Comparison of ENCODE assay signal across 2 cellular contexts in the genomic region with DNA sequence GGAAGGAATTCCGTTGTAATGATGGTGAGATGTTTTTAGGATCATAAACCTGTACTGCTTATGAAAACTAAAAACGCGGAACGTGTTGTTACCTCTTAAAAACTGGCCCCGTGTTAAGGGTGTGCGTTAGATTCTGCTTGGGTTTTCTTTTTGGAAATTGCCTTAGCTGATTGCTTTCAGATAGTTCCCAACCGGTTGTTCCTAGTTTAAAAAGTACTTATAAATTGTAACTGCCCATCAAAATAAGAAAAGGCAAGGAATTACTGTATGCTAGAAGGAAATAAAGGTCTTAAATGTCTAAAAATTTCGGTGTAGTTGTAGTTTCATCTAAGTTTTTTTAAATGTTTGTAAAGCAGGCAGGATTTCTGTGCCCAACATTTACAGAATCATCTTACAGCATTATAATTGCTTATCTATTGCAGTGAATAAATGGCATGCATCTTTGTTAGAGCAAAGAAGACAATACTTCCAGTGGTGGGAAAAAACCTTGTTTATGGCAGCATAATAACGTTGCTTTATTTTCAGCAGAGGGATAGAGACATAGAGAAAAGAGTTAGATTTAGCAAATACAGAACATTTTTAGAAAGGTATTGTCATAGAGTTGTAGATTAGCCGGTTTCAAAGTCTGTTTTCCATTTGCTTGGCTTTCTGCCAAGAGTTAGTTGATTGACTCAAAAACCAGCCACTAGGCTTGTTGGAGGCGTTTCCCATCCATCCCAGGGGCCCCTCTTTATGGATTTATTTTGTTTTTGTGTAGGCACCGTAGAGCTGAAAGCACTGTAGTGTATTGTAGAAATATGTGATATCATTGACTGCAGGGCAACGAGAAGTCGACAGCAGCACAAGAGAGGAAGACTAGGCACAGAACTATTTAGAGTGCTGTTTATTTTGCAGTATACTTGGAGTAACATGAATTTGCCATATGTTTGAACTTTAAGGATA.
TF ChIP-seq lines count a peak whose summit lies in the region.

No MANE protein-coding gene starts in this region.

TF ChIP-seq in GM23338, 12 proteins besides CTCF, POLR2A, EP300 and RAD21 (continues in another document):
- TF ChIP-seq EZH2 (IDR thresholded peaks at IDR 0.05; ENCODE audit: low read depth, unreplicated experiment): no peak
- TF ChIP-seq, protein P1, sequence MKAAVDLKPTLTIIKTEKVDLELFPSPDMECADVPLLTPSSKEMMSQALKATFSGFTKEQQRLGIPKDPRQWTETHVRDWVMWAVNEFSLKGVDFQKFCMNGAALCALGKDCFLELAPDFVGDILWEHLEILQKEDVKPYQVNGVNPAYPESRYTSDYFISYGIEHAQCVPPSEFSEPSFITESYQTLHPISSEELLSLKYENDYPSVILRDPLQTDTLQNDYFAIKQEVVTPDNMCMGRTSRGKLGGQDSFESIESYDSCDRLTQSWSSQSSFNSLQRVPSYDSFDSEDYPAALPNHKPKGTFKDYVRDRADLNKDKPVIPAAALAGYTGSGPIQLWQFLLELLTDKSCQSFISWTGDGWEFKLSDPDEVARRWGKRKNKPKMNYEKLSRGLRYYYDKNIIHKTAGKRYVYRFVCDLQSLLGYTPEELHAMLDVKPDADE (IDR thresholded peaks at IDR 0.05): no peak
- no peak for TF ChIP-seq EZH2phosphoT487 (IDR thresholded peaks at IDR 0.05; ENCODE audit: unreplicated experiment)
- TF ChIP-seq JUNB (IDR thresholded peaks at IDR 0.05; ENCODE audit: unreplicated experiment): no peak
- TF ChIP-seq NANOG (IDR thresholded peaks at IDR 0.05; ENCODE audit: borderline replicate concordance): no peak
- no peak for TF ChIP-seq STAT1 (IDR thresholded peaks at IDR 0.05; ENCODE audit: unreplicated experiment)
- no peak for TF ChIP-seq ZNF114 (CRISPR knock-in tag; IDR thresholded peaks at IDR 0.05)
- TF ChIP-seq, protein P2, sequence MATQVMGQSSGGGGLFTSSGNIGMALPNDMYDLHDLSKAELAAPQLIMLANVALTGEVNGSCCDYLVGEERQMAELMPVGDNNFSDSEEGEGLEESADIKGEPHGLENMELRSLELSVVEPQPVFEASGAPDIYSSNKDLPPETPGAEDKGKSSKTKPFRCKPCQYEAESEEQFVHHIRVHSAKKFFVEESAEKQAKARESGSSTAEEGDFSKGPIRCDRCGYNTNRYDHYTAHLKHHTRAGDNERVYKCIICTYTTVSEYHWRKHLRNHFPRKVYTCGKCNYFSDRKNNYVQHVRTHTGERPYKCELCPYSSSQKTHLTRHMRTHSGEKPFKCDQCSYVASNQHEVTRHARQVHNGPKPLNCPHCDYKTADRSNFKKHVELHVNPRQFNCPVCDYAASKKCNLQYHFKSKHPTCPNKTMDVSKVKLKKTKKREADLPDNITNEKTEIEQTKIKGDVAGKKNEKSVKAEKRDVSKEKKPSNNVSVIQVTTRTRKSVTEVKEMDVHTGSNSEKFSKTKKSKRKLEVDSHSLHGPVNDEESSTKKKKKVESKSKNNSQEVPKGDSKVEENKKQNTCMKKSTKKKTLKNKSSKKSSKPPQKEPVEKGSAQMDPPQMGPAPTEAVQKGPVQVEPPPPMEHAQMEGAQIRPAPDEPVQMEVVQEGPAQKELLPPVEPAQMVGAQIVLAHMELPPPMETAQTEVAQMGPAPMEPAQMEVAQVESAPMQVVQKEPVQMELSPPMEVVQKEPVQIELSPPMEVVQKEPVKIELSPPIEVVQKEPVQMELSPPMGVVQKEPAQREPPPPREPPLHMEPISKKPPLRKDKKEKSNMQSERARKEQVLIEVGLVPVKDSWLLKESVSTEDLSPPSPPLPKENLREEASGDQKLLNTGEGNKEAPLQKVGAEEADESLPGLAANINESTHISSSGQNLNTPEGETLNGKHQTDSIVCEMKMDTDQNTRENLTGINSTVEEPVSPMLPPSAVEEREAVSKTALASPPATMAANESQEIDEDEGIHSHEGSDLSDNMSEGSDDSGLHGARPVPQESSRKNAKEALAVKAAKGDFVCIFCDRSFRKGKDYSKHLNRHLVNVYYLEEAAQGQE (IDR thresholded peaks at IDR 0.05; ENCODE audit: unreplicated experiment): no peak
- no peak for TF ChIP-seq POLR2AphosphoS5 (IDR thresholded peaks at IDR 0.05; ENCODE audit: low read depth)
- no peak for TF ChIP-seq CREB1 (CRISPR knock-in tag; IDR thresholded peaks at IDR 0.05; ENCODE audit: low read depth)
- no peak for TF ChIP-seq ZNF331 (CRISPR knock-in tag; IDR thresholded peaks at IDR 0.05; ENCODE audit: low read depth)

TF ChIP-seq in endothelial cell of umbilical vein, 7 proteins besides CTCF, POLR2A, EP300 and RAD21:
- TF ChIP-seq POLR2AphosphoS5 (IDR thresholded peaks at IDR 0.05; ENCODE audit: insufficient read depth, low read depth, low read length): no peak
- no peak for TF ChIP-seq MYC (IDR thresholded peaks at IDR 0.05; ENCODE audit: low read depth, low read length)
- TF ChIP-seq FOS (IDR thresholded peaks at IDR 0.05; ENCODE audit: borderline replicate concordance, insufficient read depth, low read length): no peak
- no peak for TF ChIP-seq GATA2 (IDR thresholded peaks at IDR 0.05; ENCODE audit: insufficient read depth, insufficient read length, low read depth, low read length)
- TF ChIP-seq, protein P3, sequence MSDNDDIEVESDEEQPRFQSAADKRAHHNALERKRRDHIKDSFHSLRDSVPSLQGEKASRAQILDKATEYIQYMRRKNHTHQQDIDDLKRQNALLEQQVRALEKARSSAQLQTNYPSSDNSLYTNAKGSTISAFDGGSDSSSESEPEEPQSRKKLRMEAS (IDR thresholded peaks at IDR 0.05; ENCODE audit: insufficient read depth, insufficient read length): no peak
- TF ChIP-seq EZH2 (IDR thresholded peaks at IDR 0.05; ENCODE audit: borderline replicate concordance, low read depth, low read length, severe bottlenecking): no peak
- TF ChIP-seq JUN (IDR thresholded peaks at IDR 0.05; ENCODE audit: borderline replicate concordance, insufficient read depth, insufficient read length, low read depth): no peak
TF ChIP-seq in endothelial cell of umbilical vein: peak in this region for 0.
